1 cellular context compared by ENCODE assay signal in the genomic region with DNA sequence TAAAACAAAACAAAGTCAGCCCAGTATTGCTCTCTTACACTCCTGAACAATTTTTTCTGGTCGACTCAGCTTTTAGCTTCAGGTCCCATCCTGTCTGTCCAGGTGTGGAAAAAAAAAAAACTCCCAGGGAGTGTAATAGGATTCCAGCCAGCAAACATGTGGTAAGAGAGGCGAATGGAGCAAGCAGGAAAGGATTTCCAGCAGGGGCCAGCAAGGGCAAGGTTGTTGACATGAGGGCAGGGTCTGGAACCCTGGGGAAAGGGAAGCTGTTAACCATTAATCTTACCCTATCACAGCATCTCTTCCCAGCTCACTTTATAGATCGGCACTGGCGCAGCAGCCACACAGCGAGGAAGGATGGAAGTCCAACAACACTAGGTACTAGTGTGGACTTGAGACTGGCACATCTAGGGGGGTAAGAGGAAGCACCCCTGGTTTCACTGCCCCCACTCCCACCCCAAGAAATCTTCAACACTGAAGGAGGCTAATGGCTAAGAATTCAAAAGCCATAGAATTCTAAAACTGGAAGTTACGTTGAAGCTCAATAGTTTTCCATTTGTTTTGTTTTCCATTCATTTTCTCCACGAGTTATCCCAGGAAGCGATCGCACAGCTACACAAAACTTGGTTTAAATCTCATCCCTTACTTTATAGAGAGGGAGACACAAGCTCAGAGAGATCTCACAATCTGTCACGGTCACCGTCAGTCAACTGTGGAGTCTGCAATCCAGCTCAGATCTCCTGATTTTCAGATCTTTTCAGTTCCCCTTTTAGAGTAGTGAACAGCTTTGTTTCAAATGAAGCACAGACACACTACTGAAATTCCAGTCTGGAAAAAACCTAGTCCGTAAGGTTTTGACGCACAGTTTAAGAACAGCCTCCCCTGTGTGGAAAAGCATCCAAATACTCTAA.
TF ChIP-seq lines count a peak whose summit lies in the region.

No MANE protein-coding gene starts in this region.

TF ChIP-seq in K562, 482 proteins besides CTCF, POLR2A, EP300 and RAD21 (continued from another document):
- TF ChIP-seq, protein P1, sequence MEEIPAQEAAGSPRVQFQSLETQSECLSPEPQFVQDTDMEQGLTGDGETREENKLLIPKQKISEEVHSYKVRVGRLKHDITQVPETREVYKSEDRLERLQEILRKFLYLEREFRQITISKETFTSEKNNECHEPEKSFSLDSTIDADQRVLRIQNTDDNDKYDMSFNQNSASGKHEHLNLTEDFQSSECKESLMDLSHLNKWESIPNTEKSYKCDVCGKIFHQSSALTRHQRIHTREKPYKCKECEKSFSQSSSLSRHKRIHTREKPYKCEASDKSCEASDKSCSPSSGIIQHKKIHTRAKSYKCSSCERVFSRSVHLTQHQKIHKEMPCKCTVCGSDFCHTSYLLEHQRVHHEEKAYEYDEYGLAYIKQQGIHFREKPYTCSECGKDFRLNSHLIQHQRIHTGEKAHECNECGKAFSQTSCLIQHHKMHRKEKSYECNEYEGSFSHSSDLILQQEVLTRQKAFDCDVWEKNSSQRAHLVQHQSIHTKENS (CRISPR knock-in tag; IDR thresholded peaks at IDR 0.05), result no peak
- TF ChIP-seq MYBL2 (IDR thresholded peaks at IDR 0.05; ENCODE audit: low read depth) (no peak), MYBL2 (CRISPR knock-in tag; IDR thresholded peaks at IDR 0.05; ENCODE audit: borderline replicate concordance) (no peak), CBX3 (IDR thresholded peaks at IDR 0.05; ENCODE audit: borderline replicate concordance in 1 of 2, low read length in 2 of 2) (no peak), CBFB (CRISPR knock-in tag; IDR thresholded peaks at IDR 0.05) (no peak), CREB5 (CRISPR knock-in tag; IDR thresholded peaks at IDR 0.05) (no peak), RERE (CRISPR knock-in tag; IDR thresholded peaks at IDR 0.05; ENCODE audit: borderline replicate concordance) (no peak), PHB2 (IDR thresholded peaks at IDR 0.05; ENCODE audit: low read depth) (no peak)
